Comparison of ENCODE assay signal across 2 cellular contexts in genomic region chr1:94270801-94271203, GRCh38.
TF ChIP-seq lines count a peak whose summit lies in the region.

No MANE protein-coding gene starts in this region.

TF ChIP-seq in SK-N-SH, 30 proteins besides CTCF, POLR2A, EP300 and RAD21 (continued from another document):
- 0 out of 2 replicates have a peak, but pooled peaks have one; percentile 20 for TF ChIP-seq REST (IDR thresholded peaks at IDR 0.05; ENCODE audit: low read depth, low read length)
- TF ChIP-seq GABPA (IDR thresholded peaks at IDR 0.05; ENCODE audit: low read depth), result no peak
- peak; percentile 25; the same call in 1 of the 2 replicates for TF ChIP-seq FOXM1 (IDR thresholded peaks at IDR 0.05; ENCODE audit: low read depth)
- 0 out of 2 replicates have a peak, but pooled peaks have one; percentile 16 for TF ChIP-seq MAX (IDR thresholded peaks at IDR 0.05; ENCODE audit: low read depth)
- no peak for TF ChIP-seq USF1 (IDR thresholded peaks at IDR 0.05; ENCODE audit: borderline replicate concordance, low read depth)
- no peak for TF ChIP-seq ELF1 (IDR thresholded peaks at IDR 0.05)
- peak; percentile 55; the same call in 1 of the 2 replicates for TF ChIP-seq RXRA (IDR thresholded peaks at IDR 0.05; ENCODE audit: borderline replicate concordance, low read depth)
- TF ChIP-seq TCF12 (IDR thresholded peaks at IDR 0.05), result peak; percentile 92
- TF ChIP-seq TEAD4 (IDR thresholded peaks at IDR 0.05; ENCODE audit: borderline replicate concordance, insufficient read depth), result peak; percentile 66; the same call in 1 of the 2 replicates
- TF ChIP-seq JUND (IDR thresholded peaks at IDR 0.05), result peak; percentile 87
- TF ChIP-seq NFIC (IDR thresholded peaks at IDR 0.05; ENCODE audit: borderline replicate concordance), result peak; percentile 73
- TF ChIP-seq FOSL2 (IDR thresholded peaks at IDR 0.05; ENCODE audit: borderline replicate concordance, low read depth), result peak; percentile 90
- peak; percentile 58; the same call in 1 of the 2 replicates for TF ChIP-seq MEF2A (IDR thresholded peaks at IDR 0.05; ENCODE audit: borderline replicate concordance, low read depth)
- TF ChIP-seq ZBTB33 (IDR thresholded peaks at IDR 0.05; ENCODE audit: borderline replicate concordance, low read depth), result peak; percentile 31; the same call in 1 of the 2 replicates
- peak; percentile 57; the same call in 1 of the 2 replicates for TF ChIP-seq PBX3 (IDR thresholded peaks at IDR 0.05)
- no peak for TF ChIP-seq EZH2phosphoT487 (IDR thresholded peaks at IDR 0.05; ENCODE audit: borderline replicate concordance, low read depth)

TF ChIP-seq in HepG2, 621 proteins besides CTCF, POLR2A, EP300 and RAD21 (continued from another document):
- TF ChIP-seq GPBP1L1 (CRISPR knock-in tag; IDR thresholded peaks at IDR 0.05) (no peak), ZSCAN25 (CRISPR knock-in tag; IDR thresholded peaks at IDR 0.05) (no peak), KLF15 (CRISPR knock-in tag; IDR thresholded peaks at IDR 0.05; ENCODE audit: borderline replicate concordance) (no peak), ZNF543 (CRISPR knock-in tag; IDR thresholded peaks at IDR 0.05) (no peak), ZFYVE20 (CRISPR knock-in tag; IDR thresholded peaks at IDR 0.05; ENCODE audit: borderline replicate concordance, low read depth) (no peak), POLR2AphosphoS2 (IDR thresholded peaks at IDR 0.05; ENCODE audit: low read depth, low read length) (no peak), ZNF564 (CRISPR knock-in tag; IDR thresholded peaks at IDR 0.05) (no peak), ZNF576 (CRISPR knock-in tag; IDR thresholded peaks at IDR 0.05) (no peak)
